Comparison of ENCODE assay signal across 8 cellular contexts in the genomic region with DNA sequence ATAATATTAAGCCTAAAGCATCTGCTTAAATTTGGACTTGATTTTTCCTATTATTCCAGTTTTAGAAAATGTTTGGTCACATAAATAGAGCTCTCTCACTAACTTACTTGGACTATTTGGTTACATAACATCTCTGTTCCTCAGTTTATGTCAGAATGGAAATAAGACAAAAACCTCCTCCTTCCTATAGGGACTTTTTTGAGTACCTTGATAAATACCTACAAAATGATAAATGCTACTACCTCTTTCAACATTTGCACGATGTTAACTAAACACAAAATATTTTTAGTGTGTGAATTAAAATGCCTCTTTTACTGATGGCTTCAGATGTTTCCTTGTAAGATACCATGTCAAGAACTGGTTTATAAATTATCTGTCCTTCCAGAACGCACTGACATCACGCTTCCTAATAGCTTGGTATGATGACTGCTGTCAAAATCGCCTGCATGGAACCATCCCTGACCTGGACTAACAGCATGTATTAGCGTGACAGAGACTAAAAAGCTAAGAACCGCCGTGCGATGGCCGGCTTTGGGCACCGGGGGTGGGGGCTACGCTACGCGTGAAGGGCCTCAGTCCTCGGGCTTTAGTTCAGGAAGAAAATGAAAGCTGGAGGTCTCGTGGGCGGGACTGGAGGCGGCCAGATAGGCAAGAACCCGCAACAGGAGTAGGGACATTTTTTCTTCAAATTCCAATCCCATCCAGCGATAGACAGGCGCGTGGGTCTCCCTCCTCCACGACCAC.
DNase-seq lines count a peak whose midpoint lies in the region; ATAC-seq and TF ChIP-seq lines count a peak whose summit lies in the region.

No MANE protein-coding gene starts in this region.

- H3K27me3 ChIP-seq in CD8-positive, alpha-beta T cell (ENCODE audit: insufficient read depth, low read length): peaks cover 14% of the 10 kb centered on the region
- no peaks in the 10 kb centered on the region for H3K27me3 ChIP-seq in SU-DHL-6 (ENCODE audit: low read length)

- DNase-seq in CD8-positive, alpha-beta T cell: no peak
- DNase-seq in HEK293T (ENCODE audit: extremely low spot score) (peak; percentile 54), fibroblast of mammary gland (ENCODE audit: low read depth) (peak; percentile 24), neural crest cell (ENCODE audit: low read depth, low spot score) (peak; percentile 31), kidney glomerular epithelial cell (lab: John Stamatoyannopoulos, UW) (no peak), mucosa of gallbladder (ENCODE audit: low spot score) (no peak)

- no peaks in the 10 kb centered on the region for H3K9me3 ChIP-seq in CD8-positive, alpha-beta T cell (ENCODE audit: low read length)
- no peaks in the 10 kb centered on the region for H3K9me3 ChIP-seq in SU-DHL-6 (ENCODE audit: insufficient read depth, low read length)

- no peak overlapping the region for H3K27ac Mint-ChIP-seq in CD8-positive, alpha-beta T cell
- no peak overlapping the region for H3K27ac Mint-ChIP-seq in neural crest cell (ENCODE audit: unreplicated experiment)

- TF ChIP-seq CTCF in CD8-positive, alpha-beta T cell (IDR thresholded peaks at IDR 0.05): no peak
- TF ChIP-seq CTCF in SU-DHL-6 (IDR thresholded peaks at IDR 0.05; ENCODE audit: insufficient read depth, low read length, poor library complexity, severe bottlenecking) (no peak), fibroblast of mammary gland (conservative IDR thresholded peaks at IDR 0.05; ENCODE audit: control insufficient read depth, insufficient read depth, low read depth, low read length) (no peak), neural crest cell (conservative IDR thresholded peaks at IDR 0.05) (no peak)

- H3K4me2 ChIP-seq in SU-DHL-6 (ENCODE audit: low read depth, low read length, poor library complexity, severe bottlenecking): peak overlapping the region; percentile 58

- TF ChIP-seq POLR2A in GM18505 (IDR thresholded peaks at IDR 0.05; ENCODE audit: borderline replicate concordance, extremely low read depth, insufficient read depth, insufficient read length): no peak

- H3K27me3 Mint-ChIP-seq in CD8-positive, alpha-beta T cell (ENCODE audit: low read depth): peaks cover 51% of the 10 kb centered on the region
- peaks cover 31% of the 10 kb centered on the region for H3K27me3 Mint-ChIP-seq in neural crest cell (ENCODE audit: low read depth)

- peak overlapping the region; percentile 78 for H3K4me3 ChIP-seq in CD8-positive, alpha-beta T cell (ENCODE audit: low read depth, low read length)
- H3K4me3 ChIP-seq in SU-DHL-6 (ENCODE audit: insufficient read depth, low read length, poor library complexity, severe bottlenecking): no peak overlapping the region
- H3K4me3 ChIP-seq in fibroblast of mammary gland (ENCODE audit: control insufficient read depth, low read depth, low read length): peak overlapping the region; percentile 72

- CTCF ChIA-PET in CD8-positive, alpha-beta T cell (lab: Charles Lee): interaction anchor here (1.2 kb wide), 1 partner anchor 253 kb away, joined by 3 read pairs; no protein-coding TSS in a partner anchor
- CTCF ChIA-PET in HEK293T (lab: Yijun Ruan, JAX): interaction anchor here (0.6 to 1.2 kb wide), 5 partner anchors 9 to 414 kb away, joined by 3 to 9 read pairs (median 3); no protein-coding TSS in a partner anchor

- intact Hi-C loops in CD8-positive, alpha-beta T cell (cut with DNase I, micrococcal nuclease): loop anchor here (2.0 to 5.0 kb wide), 3 partner anchors 14 to 172 kb away; a partner anchor contains a TSS

- H3F3A ChIP-seq in SU-DHL-6 (ENCODE audit: insufficient read depth): no peaks in the 10 kb centered on the region

- H3K4me1 Mint-ChIP-seq in CD8-positive, alpha-beta T cell (ENCODE audit: low read depth): peaks cover 12% of the 10 kb centered on the region
- peaks cover 20% of the 10 kb centered on the region for H3K4me1 Mint-ChIP-seq in neural crest cell

- peaks cover 15% of the 10 kb centered on the region for H3K4me1 ChIP-seq in CD8-positive, alpha-beta T cell (ENCODE audit: insufficient read depth, low read length)

- no peaks in the 10 kb centered on the region for H3K36me3 Mint-ChIP-seq in CD8-positive, alpha-beta T cell
- no peaks in the 10 kb centered on the region for H3K36me3 Mint-ChIP-seq in neural crest cell (ENCODE audit: low read depth)

- peak overlapping the region; percentile 81 for H3K4me3 Mint-ChIP-seq in CD8-positive, alpha-beta T cell
- peak overlapping the region; percentile 91 for H3K4me3 Mint-ChIP-seq in neural crest cell

- H4K20me1 ChIP-seq in SU-DHL-6 (ENCODE audit: low read depth, low read length): no peaks in the 10 kb centered on the region

- H3K9me2 ChIP-seq in SU-DHL-6 (replicated peaks; ENCODE audit: insufficient read depth, low read length): no peaks in the 10 kb centered on the region

- peak overlapping the region; percentile 93 for H2AFZ ChIP-seq in SU-DHL-6 (ENCODE audit: low read depth, low read length, severe bottlenecking)

- no peak for ATAC-seq in CD8-positive, alpha-beta T cell
- ATAC-seq in GM18505 (IDR thresholded peaks at IDR 0.05; ENCODE audit: unreplicated experiment): no peak

- no peaks in the 10 kb centered on the region for H3K9me3 Mint-ChIP-seq in CD8-positive, alpha-beta T cell
- H3K9me3 Mint-ChIP-seq in neural crest cell: no peaks in the 10 kb centered on the region

- no peak overlapping the region for H3K27ac ChIP-seq in CD8-positive, alpha-beta T cell (ENCODE audit: low read depth, low read length)
- H3K27ac ChIP-seq in SU-DHL-6 (ENCODE audit: low read depth, low read length): no peak overlapping the region

- no peaks in the 10 kb centered on the region for H3K36me3 ChIP-seq in CD8-positive, alpha-beta T cell (ENCODE audit: insufficient read depth, low read length)
- H3K36me3 ChIP-seq in SU-DHL-6 (ENCODE audit: low read length): no peaks in the 10 kb centered on the region

- H3K9ac ChIP-seq in SU-DHL-6 (ENCODE audit: low read length): no peak overlapping the region

- POLR2A ChIA-PET in CD8-positive, alpha-beta T cell (lab: Charles Lee): no interaction called here
- POLR2A ChIA-PET in HEK293T (lab: Yijun Ruan, JAX): interaction anchor here (0.5 to 1.5 kb wide), 7 partner anchors 15 to 134 kb away, joined by 3 to 4 read pairs (median 3); no protein-coding TSS in a partner anchor

- no peaks in the 10 kb centered on the region for H3K79me2 ChIP-seq in SU-DHL-6 (ENCODE audit: insufficient read depth, low read length)

TF ChIP-seq in HEK293T, 16 proteins besides CTCF, POLR2A, EP300 and RAD21:
- no peak for TF ChIP-seq ELF4 (IDR thresholded peaks at IDR 0.05)
- TF ChIP-seq ZNF384 (IDR thresholded peaks at IDR 0.05): no peak
- TF ChIP-seq BHLHE40 (IDR thresholded peaks at IDR 0.05; ENCODE audit: borderline replicate concordance): no peak
- no peak for TF ChIP-seq FOXK2 (IDR thresholded peaks at IDR 0.05)
- no peak for TF ChIP-seq SUZ12 (IDR thresholded peaks at IDR 0.05)
- TF ChIP-seq NFRKB (IDR thresholded peaks at IDR 0.05): no peak
- TF ChIP-seq, protein P1, sequence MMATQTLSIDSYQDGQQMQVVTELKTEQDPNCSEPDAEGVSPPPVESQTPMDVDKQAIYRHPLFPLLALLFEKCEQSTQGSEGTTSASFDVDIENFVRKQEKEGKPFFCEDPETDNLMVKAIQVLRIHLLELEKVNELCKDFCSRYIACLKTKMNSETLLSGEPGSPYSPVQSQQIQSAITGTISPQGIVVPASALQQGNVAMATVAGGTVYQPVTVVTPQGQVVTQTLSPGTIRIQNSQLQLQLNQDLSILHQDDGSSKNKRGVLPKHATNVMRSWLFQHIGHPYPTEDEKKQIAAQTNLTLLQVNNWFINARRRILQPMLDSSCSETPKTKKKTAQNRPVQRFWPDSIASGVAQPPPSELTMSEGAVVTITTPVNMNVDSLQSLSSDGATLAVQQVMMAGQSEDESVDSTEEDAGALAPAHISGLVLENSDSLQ (IDR thresholded peaks at IDR 0.05): peak; percentile 21; the same call in 1 of the 2 replicates
- peak; percentile 43 for TF ChIP-seq L3MBTL2 (conservative IDR thresholded peaks at IDR 0.05)
TF ChIP-seq in HEK293T: peak in this region for 2.

Comparison
In these comparisons a context has a peak if more than half of its experiments do, and no peak if none do; other contexts are left out.
1. DNase-seq: peak in HEK293T (single experiment), fibroblast of mammary gland (single experiment) and neural crest cell (single experiment); none in CD8-positive, alpha-beta T cell (0 of 7), kidney glomerular epithelial cell (single experiment) and mucosa of gallbladder (single experiment).